In the genomic region with DNA sequence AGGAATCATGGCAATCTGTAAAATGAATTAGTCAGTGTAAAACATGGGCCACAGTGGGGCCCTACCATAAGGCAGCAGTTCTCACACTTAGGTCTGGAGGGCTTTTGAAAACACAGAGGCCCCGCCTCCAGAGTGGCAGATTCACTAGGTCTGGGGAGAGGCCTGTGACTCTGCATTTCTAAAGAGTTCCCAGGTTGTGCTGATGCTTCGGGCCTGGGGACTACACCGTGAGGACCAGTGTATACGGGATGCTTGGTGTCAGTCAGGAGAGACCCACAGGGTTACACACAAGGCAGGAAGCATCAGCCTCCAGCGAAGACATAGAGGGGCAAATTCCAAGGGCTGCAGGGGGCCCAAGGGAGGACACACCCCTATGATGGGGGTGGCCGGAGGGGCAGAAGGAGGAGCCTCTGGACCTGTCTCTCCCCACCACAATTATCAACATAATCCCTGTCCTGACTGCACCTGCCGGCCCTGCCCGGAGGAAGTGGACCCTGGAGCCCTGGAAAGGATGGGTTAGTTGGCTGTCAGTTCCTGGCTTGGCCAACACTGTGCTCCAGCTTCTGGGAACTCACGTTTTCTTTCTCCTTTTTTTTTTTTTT, we compare ENCODE assay signal across 13 cellular contexts. TPM values are rescaled to one million over a fixed set of nuclear protein-coding genes. Genes with fewer than 3 reads are reported as not detected.
DNase-seq lines count a peak whose midpoint lies in the region; ATAC-seq and TF ChIP-seq lines count a peak whose summit lies in the region.
"Had no signal": no experiment of that assay in that cellular context is flagged by ENCODE, and none has a peak within 500 bp of the region (broad histone marks: within the 10 kb centered on the region; RNA-seq: fewer than 3 reads in every experiment).

No MANE protein-coding gene starts in this region.

- peak overlapping the region; percentile 18; the same call in 1 of the 2 replicates for H3K9ac ChIP-seq in SU-DHL-6 (ENCODE audit: low read length)
- H3K9ac ChIP-seq: GM23248 had no signal

- peak; percentile 29 to 31 for DNase-seq in stimulated activated CD4-positive, alpha-beta T cell treated with anti-CD3 and anti-CD28 coated beads, Interleukin-2, amount 100 ng/mL, for 24 hours
- DNase-seq in stimulated activated CD4-positive, alpha-beta T cell treated with anti-CD3 and anti-CD28 coated beads, Interleukin-4, amount 100 ng/mL, for 4 hours, result no peak
- peak; percentile 14 for DNase-seq in fibroblast of villous mesenchyme (ENCODE audit: low read depth)
- DNase-seq in GM10248 (ENCODE audit: extremely low spot score), result no peak
- DNase-seq in GM10266 (ENCODE audit: extremely low spot score), result no peak
- no peak for DNase-seq in H4 (ENCODE audit: low spot score)

- no peak overlapping the region for H2AFZ ChIP-seq in SU-DHL-6 (ENCODE audit: low read depth, low read length, severe bottlenecking)
- H2AFZ ChIP-seq: GM23248 had no signal

- peak overlapping the region; percentile 22 for H3K4me2 ChIP-seq in SU-DHL-6 (ENCODE audit: low read depth, low read length, poor library complexity, severe bottlenecking)

- ATAC-seq in HG02642 (IDR thresholded peaks at IDR 0.05; ENCODE audit: poor library complexity, unreplicated experiment), result no peak

- H3K27ac ChIP-seq in SU-DHL-6 (ENCODE audit: low read depth, low read length), result no peak overlapping the region
- H3K27ac ChIP-seq: GM23248, HL-60 had no signal

- no peaks in the 10 kb centered on the region for H3K27me3 ChIP-seq in SU-DHL-6 (ENCODE audit: low read length)

- no peaks in the 10 kb centered on the region for H3K9me3 ChIP-seq in SU-DHL-6 (ENCODE audit: insufficient read depth, low read length)

- no peaks in the 10 kb centered on the region for H3K79me2 ChIP-seq in SU-DHL-6 (ENCODE audit: insufficient read depth, low read length)

- TF ChIP-seq CTCF in SU-DHL-6 (IDR thresholded peaks at IDR 0.05; ENCODE audit: insufficient read depth, low read length, poor library complexity, severe bottlenecking) (no peak), fibroblast of villous mesenchyme (IDR thresholded peaks at IDR 0.05; ENCODE audit: insufficient read depth, low read depth, low read length) (no peak), GM10248 (IDR thresholded peaks at IDR 0.05; ENCODE audit: control extremely low read depth, extremely low read depth, low read depth, missing control alignments) (no peak), GM10266 (IDR thresholded peaks at IDR 0.05; ENCODE audit: control insufficient read depth, insufficient read depth, low read depth, missing control alignments) (no peak)

- H3K36me3 ChIP-seq in SU-DHL-6 (ENCODE audit: low read length), result no peaks in the 10 kb centered on the region

- H3K9me2 ChIP-seq in SU-DHL-6 (replicated peaks; ENCODE audit: insufficient read depth, low read length), result no peaks in the 10 kb centered on the region

- POLR2A ChIA-PET in GM10248 (lab: Yijun Ruan, JAX), result interaction anchor here (0.7 kb wide), 1 partner anchor 153 kb away, joined by 4 read pairs; no protein-coding TSS in a partner anchor

- H3K4me3 ChIP-seq in SU-DHL-6 (ENCODE audit: insufficient read depth, low read length, poor library complexity, severe bottlenecking), result no peak overlapping the region
- no peak overlapping the region for H3K4me3 ChIP-seq in fibroblast of villous mesenchyme (ENCODE audit: low read depth, low read length)
- H3K4me3 ChIP-seq: GM23248, skin epidermis had no signal

- H3F3A ChIP-seq in SU-DHL-6 (ENCODE audit: insufficient read depth), result peaks cover 18% of the 10 kb centered on the region

- H4K20me1 ChIP-seq in SU-DHL-6 (ENCODE audit: low read depth, low read length), result no peaks in the 10 kb centered on the region

- CTCF ChIA-PET in GM10248 (lab: Yijun Ruan, JAX), result interaction anchor here (0.6 to 8.3 kb wide), 25 partner anchors 8 to 270 kb away, joined by 3 to 151 read pairs (median 4); partner anchors contain the start of gene PIM1

RNA-seq across cellular contexts. Expression of gene FGD2, which starts 46.7 kb away (rescaled TPM):
- not detected in 2 replicates for total RNA-seq in fibroblast of villous mesenchyme
- not detected in 2 replicates for total RNA-seq in H4 (2014; rRNA removed; shearing (Covaris generic))
- total RNA-seq: Daoy, GM23248, lung microvascular endothelial cell had no signal

Comparison
In these comparisons a context has a peak if more than half of its experiments do, and no peak if none do; other contexts are left out.
1. DNase-seq: peak in stimulated activated CD4-positive, alpha-beta T cell treated with anti-CD3 and anti-CD28 coated beads, Interleukin-2, amount 100 ng/mL, for 24 hours (2 of 2) and fibroblast of villous mesenchyme (single experiment); none in stimulated activated CD4-positive, alpha-beta T cell treated with anti-CD3 and anti-CD28 coated beads, Interleukin-4, amount 100 ng/mL, for 4 hours (0 of 2), GM10248 (single experiment), GM10266 (single experiment) and H4 (single experiment).